In the genomic region with DNA sequence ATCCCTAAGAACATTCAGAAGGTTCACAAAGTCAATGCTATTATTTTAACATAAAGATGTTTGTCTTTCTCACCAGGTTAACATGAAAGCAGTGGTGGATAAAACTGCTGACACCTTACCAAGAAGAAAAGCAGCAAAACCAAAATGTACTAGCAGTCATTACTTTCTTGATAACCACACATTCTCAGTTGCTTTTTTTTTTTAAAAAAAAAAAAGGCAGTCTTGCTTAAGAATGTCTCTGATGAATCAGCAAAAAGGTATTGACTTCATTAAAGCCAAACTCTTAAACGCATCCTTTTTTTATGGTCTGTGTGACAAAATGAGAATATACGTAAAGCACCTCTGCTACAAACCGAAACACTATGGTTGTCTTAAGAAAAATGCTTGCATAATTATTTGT, we compare ENCODE assay signal across 10 cellular contexts.
DNase-seq lines count a peak whose midpoint lies in the region; ATAC-seq and FAIRE-seq lines count a peak whose summit lies in the region.
"Had no signal": no experiment of that assay in that cellular context is flagged by ENCODE, and none has a peak within 500 bp of the region (broad histone marks: within the 10 kb centered on the region; RNA-seq: fewer than 3 reads in every experiment).

No MANE protein-coding gene starts in this region.

- FAIRE-seq in HTR-8/SVneo (lab: Jason Lieb, UNC) = no peak

- no peak for ATAC-seq in GM18873 (IDR thresholded peaks at IDR 0.05; ENCODE audit: low FRiP score, unreplicated experiment)

- DNase-seq in COLO829 (ENCODE audit: low spot score) (peak; percentile 14), HTR-8/SVneo (ENCODE audit: insufficient read length, low spot score) (peak; percentile 17), amniotic epithelial cell (ENCODE audit: low read depth) (peak; percentile 72), kidney glomerular epithelial cell (lab: John Stamatoyannopoulos, UW) (peak; percentile 41), NCI-H345 treated with DMSO at 0.1 percent for 48 hours (lab: John Stamatoyannopoulos, UW; ENCODE audit: unreplicated experiment) (no peak), iPS-NIHi11 (ENCODE audit: low spot score) (no peak), NCI-H2227 treated with DMSO at 0.1 percent for 48 hours (lab: John Stamatoyannopoulos, UW) (no peak)
- DNase-seq: KBM-7, NCI-H345 had no signal

Comparison
In these comparisons a context has a peak if more than half of its experiments do, and no peak if none do; other contexts are left out.
1. DNase-seq: peak in COLO829 (single experiment), HTR-8/SVneo (single experiment), amniotic epithelial cell (single experiment) and kidney glomerular epithelial cell (single experiment); none in NCI-H345 treated with DMSO at 0.1 percent for 48 hours (single experiment), iPS-NIHi11 (single experiment) and NCI-H2227 treated with DMSO at 0.1 percent for 48 hours (single experiment).